Comparison of ENCODE assay signal across 8 cellular contexts in the genomic region with DNA sequence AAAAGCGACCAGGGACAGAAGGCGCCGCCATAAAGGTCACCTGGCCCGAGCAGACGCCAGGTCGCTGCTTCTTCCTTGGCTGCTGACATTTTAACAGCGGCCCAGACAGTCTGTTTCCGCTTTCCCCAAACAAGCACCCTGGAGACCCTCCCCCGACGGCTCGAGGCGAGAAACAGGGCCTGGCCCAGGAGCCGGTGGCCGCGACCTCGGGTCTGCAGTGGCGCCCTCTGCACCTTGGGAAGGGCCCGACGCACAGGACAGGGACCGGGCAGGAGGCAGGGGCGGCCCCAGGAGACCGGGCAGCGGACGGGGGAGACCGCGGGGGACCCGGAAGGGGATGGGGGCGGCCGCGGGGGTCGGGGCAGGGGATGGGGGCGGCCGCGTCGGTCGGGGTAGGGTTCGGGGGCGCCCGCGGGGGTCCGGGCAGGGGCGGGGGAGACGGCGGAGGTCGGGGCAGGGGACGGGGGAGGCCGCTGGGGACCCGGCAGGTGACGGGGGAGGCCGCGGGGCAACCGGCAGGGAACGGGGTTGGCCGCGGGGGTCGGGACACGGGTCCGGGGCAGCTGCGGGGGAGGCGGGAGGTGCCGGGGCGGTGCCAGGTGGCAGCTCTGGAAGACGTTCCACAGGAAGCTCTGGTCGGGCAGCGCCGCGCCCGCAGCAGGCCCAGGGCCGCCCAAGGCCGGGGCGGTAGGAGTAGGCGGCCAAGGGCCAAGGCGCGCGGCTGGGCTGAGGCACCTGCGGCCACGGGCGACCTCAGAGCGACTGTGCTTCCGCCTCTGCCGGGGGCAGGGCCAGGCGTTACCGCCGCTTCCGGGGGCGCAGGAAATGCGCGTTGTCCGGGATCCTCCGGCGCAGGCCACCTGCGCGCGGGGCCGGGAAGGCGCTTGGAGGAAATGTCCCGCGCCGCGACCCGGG.
DNase-seq lines count a peak whose midpoint lies in the region; ATAC-seq and TF ChIP-seq lines count a peak whose summit lies in the region.
"Not testable (repeated sequence)": the region's sequence is repeated elsewhere in the genome, so short reads cannot be mapped to it uniquely, and the experiment has no call there.

No MANE protein-coding gene starts in this region.

- not testable (repeated sequence) for H3K9me3 Mint-ChIP-seq in neural crest cell

- H3F3A ChIP-seq in SU-DHL-6 (ENCODE audit: insufficient read depth), result not testable (repeated sequence)

- peak overlapping the region; percentile 31 for H3K4me3 ChIP-seq in GM12875 (ENCODE audit: low read depth, low read length)
- H3K4me3 ChIP-seq in SU-DHL-6 (ENCODE audit: insufficient read depth, low read length, poor library complexity, severe bottlenecking), result not testable (repeated sequence)

- H3K4me1 Mint-ChIP-seq in neural crest cell, result not testable (repeated sequence)

- H3K27me3 Mint-ChIP-seq in neural crest cell (ENCODE audit: low read depth), result not testable (repeated sequence)

- peak overlapping the region; percentile 42 for H3K9ac ChIP-seq in SU-DHL-6 (ENCODE audit: low read length)

- ATAC-seq in GM21576 (IDR thresholded peaks at IDR 0.05; ENCODE audit: unreplicated experiment) (peak; percentile 90), HG03159 (IDR thresholded peaks at IDR 0.05; ENCODE audit: unreplicated experiment) (peak; percentile 91), Right ventricle myocardium inferior (peak; percentile 98)

- H3K36me3 Mint-ChIP-seq in neural crest cell (ENCODE audit: low read depth), result not testable (repeated sequence)

- H3K9me2 ChIP-seq in SU-DHL-6 (replicated peaks; ENCODE audit: insufficient read depth, low read length), result not testable (repeated sequence)

- not testable (repeated sequence) for H3K27me3 ChIP-seq in SU-DHL-6 (ENCODE audit: low read length)

- peak overlapping the region; percentile 35 for H3K4me2 ChIP-seq in SU-DHL-6 (ENCODE audit: low read depth, low read length, poor library complexity, severe bottlenecking)

- not testable (repeated sequence) for H3K4me3 Mint-ChIP-seq in neural crest cell

- H3K27ac Mint-ChIP-seq in neural crest cell (ENCODE audit: unreplicated experiment), result not testable (repeated sequence)

- not testable (repeated sequence) for H4K20me1 ChIP-seq in SU-DHL-6 (ENCODE audit: low read depth, low read length)

- DNase-seq in activated gamma-delta T cell treated with Interleukin-2 at 50 U/mL for 16 hours (peak; percentile 32), neural crest cell (ENCODE audit: low read depth, low spot score) (peak; percentile 22)
- not testable (repeated sequence) for DNase-seq in Right ventricle myocardium inferior (ENCODE audit: missing footprints)
- DNase-seq in stimulated activated CD8-positive, alpha-beta memory T cell treated with anti-CD3 and anti-CD28 coated beads, Interleukin-4, amount 100 ng/mL, for 48 hours, result peak; percentile 67

- intact Hi-C loops in Right ventricle myocardium inferior (cut with DNase I), result not testable (repeated sequence)

- H3K36me3 ChIP-seq in SU-DHL-6 (ENCODE audit: low read length), result not testable (repeated sequence)

- not testable (repeated sequence) for H2AFZ ChIP-seq in SU-DHL-6 (ENCODE audit: low read depth, low read length, severe bottlenecking)

- not testable (repeated sequence) for H3K9me3 ChIP-seq in SU-DHL-6 (ENCODE audit: insufficient read depth, low read length)

- H3K27ac ChIP-seq in SU-DHL-6 (ENCODE audit: low read depth, low read length), result not testable (repeated sequence)

- TF ChIP-seq CTCF in GM12875 (IDR thresholded peaks at IDR 0.05; ENCODE audit: borderline replicate concordance, insufficient read depth, low read depth, low read length); SU-DHL-6 (IDR thresholded peaks at IDR 0.05; ENCODE audit: insufficient read depth, low read length, poor library complexity, severe bottlenecking); neural crest cell (conservative IDR thresholded peaks at IDR 0.05): not testable (repeated sequence)

- not testable (repeated sequence) for H3K79me2 ChIP-seq in SU-DHL-6 (ENCODE audit: insufficient read depth, low read length)
